ENCODE assay signal across 2 cellular contexts in the genomic region with DNA sequence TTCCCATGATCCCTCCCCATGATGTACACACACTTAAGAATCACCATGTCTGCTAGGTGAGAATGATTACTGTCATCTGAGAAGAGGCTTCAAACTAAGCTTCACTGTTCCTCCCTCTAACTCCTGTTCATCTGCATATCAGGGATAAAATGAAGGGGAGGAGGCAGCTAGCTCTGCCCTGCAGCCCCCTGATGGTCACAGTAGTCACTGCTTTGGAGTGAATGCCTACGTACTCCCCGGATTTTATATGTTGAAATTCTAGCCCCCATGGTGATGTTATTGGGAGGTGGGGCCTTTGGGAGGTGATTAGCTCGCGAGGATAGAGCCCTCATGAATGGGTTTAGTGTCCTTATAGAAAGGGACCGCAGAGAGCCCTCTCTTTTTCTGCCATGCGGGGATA.
TF ChIP-seq lines count a peak whose summit lies in the region.

No MANE protein-coding gene starts in this region.

TF ChIP-seq in HepG2, 621 proteins besides CTCF, POLR2A, EP300 and RAD21 (continued from another document):
- TF ChIP-seq SAP130 (CRISPR knock-in tag; IDR thresholded peaks at IDR 0.05; ENCODE audit: low read depth) (no peak), RCOR2 (CRISPR knock-in tag; IDR thresholded peaks at IDR 0.05) (no peak), MIXL1 (CRISPR knock-in tag; IDR thresholded peaks at IDR 0.05) (no peak), REXO4 (CRISPR knock-in tag; IDR thresholded peaks at IDR 0.05; ENCODE audit: borderline replicate concordance) (no peak), AGO1 (IDR thresholded peaks at IDR 0.05; ENCODE audit: low read depth, low read length, poor library complexity, severe bottlenecking) (no peak), ZNF317 (CRISPR knock-in tag; IDR thresholded peaks at IDR 0.05) (no peak), SRSF4 (IDR thresholded peaks at IDR 0.05; ENCODE audit: low read depth, low read length, poor library complexity, severe bottlenecking) (no peak), ZNF652 (CRISPR knock-in tag; IDR thresholded peaks at IDR 0.05; ENCODE audit: borderline replicate concordance, low read depth) (no peak), RFXANK (CRISPR knock-in tag; IDR thresholded peaks at IDR 0.05) (no peak), ZNF557 (CRISPR knock-in tag; IDR thresholded peaks at IDR 0.05) (no peak), NR2F2 (IDR thresholded peaks at IDR 0.05; ENCODE audit: borderline replicate concordance, low read depth) (no peak), ZNF282 (IDR thresholded peaks at IDR 0.05; ENCODE audit: partially characterized antibody) (no peak), ZNF784 (CRISPR knock-in tag; IDR thresholded peaks at IDR 0.05; ENCODE audit: borderline replicate concordance) (no peak), BRF2 (CRISPR knock-in tag; IDR thresholded peaks at IDR 0.05) (no peak)
- TF ChIP-seq, protein P1, sequence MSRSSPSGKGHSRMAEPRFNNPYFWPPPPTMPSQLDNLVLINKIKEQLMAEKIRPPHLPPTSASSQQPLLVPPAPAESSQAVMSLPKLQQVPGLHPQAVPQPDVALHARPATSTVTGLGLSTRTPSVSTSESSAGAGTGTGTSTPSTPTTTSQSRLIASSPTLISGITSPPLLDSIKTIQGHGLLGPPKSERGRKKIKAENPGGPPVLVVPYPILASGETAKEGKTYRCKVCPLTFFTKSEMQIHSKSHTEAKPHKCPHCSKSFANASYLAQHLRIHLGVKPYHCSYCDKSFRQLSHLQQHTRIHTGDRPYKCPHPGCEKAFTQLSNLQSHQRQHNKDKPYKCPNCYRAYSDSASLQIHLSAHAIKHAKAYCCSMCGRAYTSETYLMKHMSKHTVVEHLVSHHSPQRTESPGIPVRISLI (CRISPR knock-in tag; IDR thresholded peaks at IDR 0.05; ENCODE audit: borderline replicate concordance), result no peak

TF ChIP-seq in WTC11, 78 proteins besides CTCF, POLR2A, EP300 and RAD21:
- no peak for TF ChIP-seq SMAD4 (CRISPR knock-in tag; IDR thresholded peaks at IDR 0.05)
- TF ChIP-seq NR1H2 (CRISPR knock-in tag; IDR thresholded peaks at IDR 0.05), result no peak
- no peak for TF ChIP-seq ETV6 (CRISPR knock-in tag; IDR thresholded peaks at IDR 0.05)
- no peak for TF ChIP-seq TEAD1 (CRISPR knock-in tag; IDR thresholded peaks at IDR 0.05)
- no peak for TF ChIP-seq ZNF317 (CRISPR knock-in tag; IDR thresholded peaks at IDR 0.05; ENCODE audit: borderline replicate concordance, low read depth)
- no peak for TF ChIP-seq MLX (CRISPR knock-in tag; IDR thresholded peaks at IDR 0.05)
- TF ChIP-seq ZNF423 (CRISPR knock-in tag; IDR thresholded peaks at IDR 0.05), result no peak
- no peak for TF ChIP-seq ZNF281 (CRISPR knock-in tag; IDR thresholded peaks at IDR 0.05)
- TF ChIP-seq ZNF416 (CRISPR knock-in tag; IDR thresholded peaks at IDR 0.05), result no peak
- no peak for TF ChIP-seq ATF2 (CRISPR knock-in tag; IDR thresholded peaks at IDR 0.05; ENCODE audit: borderline replicate concordance, low read depth)
- TF ChIP-seq, protein P2, sequence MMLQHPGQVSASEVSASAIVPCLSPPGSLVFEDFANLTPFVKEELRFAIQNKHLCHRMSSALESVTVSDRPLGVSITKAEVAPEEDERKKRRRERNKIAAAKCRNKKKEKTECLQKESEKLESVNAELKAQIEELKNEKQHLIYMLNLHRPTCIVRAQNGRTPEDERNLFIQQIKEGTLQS (CRISPR knock-in tag; conservative IDR thresholded peaks at IDR 0.05), result no peak
- no peak for TF ChIP-seq PREB (CRISPR knock-in tag; IDR thresholded peaks at IDR 0.05; ENCODE audit: borderline replicate concordance)
- no peak for TF ChIP-seq E2F4 (CRISPR knock-in tag; IDR thresholded peaks at IDR 0.05; ENCODE audit: borderline replicate concordance, low read depth)
- no peak for TF ChIP-seq SOX15 (CRISPR knock-in tag; IDR thresholded peaks at IDR 0.05)
